14 cellular contexts compared by ENCODE assay signal in genomic region chr3:13673207-13673606, GRCh38.
A peak's percentile ranks its signal among the peaks of the same experiment; 100 is the strongest.
DNase-seq lines count a peak whose midpoint lies in the region; ATAC-seq and TF ChIP-seq lines count a peak whose summit lies in the region.
"Had no signal": no experiment of that assay in that cellular context is flagged by ENCODE, and none has a peak within 500 bp of the region (broad histone marks: within the 10 kb centered on the region; RNA-seq: fewer than 3 reads in every experiment).

No MANE protein-coding gene starts in this region.

- TF ChIP-seq CTCF in AG09319 (IDR thresholded peaks at IDR 0.05; ENCODE audit: low read depth, low read length) (peak; percentile 34), GM23338 (conservative IDR thresholded peaks at IDR 0.05; ENCODE audit: low read depth in 2 of 2) (peak; percentile 56 to 60), SU-DHL-6 (IDR thresholded peaks at IDR 0.05; ENCODE audit: insufficient read depth, low read length, poor library complexity, severe bottlenecking) (peak; percentile 30), foreskin keratinocyte (conservative IDR thresholded peaks at IDR 0.05) (peak; percentile 49), testis (IDR thresholded peaks at IDR 0.05) (peak in 1 of 3 experiments; percentile 11), gastrocnemius medialis (IDR thresholded peaks at IDR 0.05 in 4 of 5, conservative IDR thresholded peaks at IDR 0.05 in 1 of 5) (no peak)

- no peak overlapping the region for H3K27ac Mint-ChIP-seq in GM23338

- H3K9me2 ChIP-seq in GM23338 (ENCODE audit: insufficient read depth) = no peaks in the 10 kb centered on the region
- no peaks in the 10 kb centered on the region for H3K9me2 ChIP-seq in SU-DHL-6 (replicated peaks; ENCODE audit: insufficient read depth, low read length)

- H3K4me1 ChIP-seq in GM23338 (ENCODE audit: insufficient read depth) (no peaks in the 10 kb centered on the region), foreskin keratinocyte (no peaks in the 10 kb centered on the region), testis (no peaks in the 10 kb centered on the region), gastrocnemius medialis (no peaks in the 10 kb centered on the region)
- H3K4me1 ChIP-seq: BLaER1, colonic mucosa, left ventricle myocardium inferior had no signal

- H3K27me3 Mint-ChIP-seq in GM23338 (ENCODE audit: insufficient read depth, low read depth, poor library complexity) = peaks cover 4% of the 10 kb centered on the region

- no peak overlapping the region for H3K27ac ChIP-seq in GM23338 (ENCODE audit: low read depth)
- no peak overlapping the region for H3K27ac ChIP-seq in SU-DHL-6 (ENCODE audit: low read depth, low read length)
- no peak overlapping the region for H3K27ac ChIP-seq in foreskin keratinocyte
- H3K27ac ChIP-seq in testis = no peak overlapping the region
- H3K27ac ChIP-seq in gastrocnemius medialis = no peak overlapping the region
- H3K27ac ChIP-seq: BLaER1, colonic mucosa, left ventricle myocardium inferior had no signal

- no peak overlapping the region for H3K4me3 Mint-ChIP-seq in GM23338

- H3K4me2 ChIP-seq in GM23338 (no peak overlapping the region), SU-DHL-6 (ENCODE audit: low read depth, low read length, poor library complexity, severe bottlenecking) (no peak overlapping the region)
- H3K4me2 ChIP-seq: BLaER1 had no signal

- peaks cover 3% of the 10 kb centered on the region; the same call in 1 of the 3 replicates for H3K4me1 Mint-ChIP-seq in GM23338

- no peaks in the 10 kb centered on the region for H3K27me3 ChIP-seq in GM23338 (ENCODE audit: insufficient read depth)
- no peaks in the 10 kb centered on the region for H3K27me3 ChIP-seq in SU-DHL-6 (ENCODE audit: low read length)
- peaks cover 46% of the 10 kb centered on the region for H3K27me3 ChIP-seq in foreskin keratinocyte
- no peaks in the 10 kb centered on the region for H3K27me3 ChIP-seq in testis
- H3K27me3 ChIP-seq in gastrocnemius medialis = peaks cover 0 to 11% (median 5%) of the 10 kb centered on the region in 3 donors
- H3K27me3 ChIP-seq: BLaER1, colonic mucosa had no signal

- WGBS in testis, 2 donors = 90 to 96% methylated on average over 6 of the region's 6 CpGs

- H4K20me1 ChIP-seq in GM23338 (replicated peaks; ENCODE audit: insufficient read depth) (no peaks in the 10 kb centered on the region), SU-DHL-6 (ENCODE audit: low read depth, low read length) (no peaks in the 10 kb centered on the region)
- H4K20me1 ChIP-seq: BLaER1 had no signal

- no peaks in the 10 kb centered on the region for H3F3A ChIP-seq in GM23338 (replicated peaks; ENCODE audit: low read depth)
- H3F3A ChIP-seq in SU-DHL-6 (ENCODE audit: insufficient read depth) = no peaks in the 10 kb centered on the region

- H3K9me3 ChIP-seq in SU-DHL-6 (ENCODE audit: insufficient read depth, low read length) (no peaks in the 10 kb centered on the region), testis (no peaks in the 10 kb centered on the region), gastrocnemius medialis (no peaks in the 10 kb centered on the region)
- H3K9me3 ChIP-seq: BLaER1, colonic mucosa had no signal

- H3K36me3 ChIP-seq in GM23338 (ENCODE audit: insufficient read depth) = no peaks in the 10 kb centered on the region
- no peaks in the 10 kb centered on the region for H3K36me3 ChIP-seq in SU-DHL-6 (ENCODE audit: low read length)
- no peaks in the 10 kb centered on the region for H3K36me3 ChIP-seq in testis (ENCODE audit: low read depth, missing control alignments)
- no peaks in the 10 kb centered on the region for H3K36me3 ChIP-seq in gastrocnemius medialis
- H3K36me3 ChIP-seq: BLaER1, colonic mucosa, left ventricle myocardium inferior had no signal

- ATAC-seq in GM23338 (peak; percentile 75), foreskin keratinocyte (no peak), HG02840 (IDR thresholded peaks at IDR 0.05; ENCODE audit: low FRiP score, unreplicated experiment) (no peak), gastrocnemius medialis (no peak)

- intact Hi-C loops in testis (cut with DNase I; ENCODE audit: low total_unique reads) = no loop called here
- intact Hi-C loops in gastrocnemius medialis (cut with DNase I; ENCODE audit: low total_unique reads) = no loop called here

- H3K9me3 Mint-ChIP-seq in GM23338 = no peaks in the 10 kb centered on the region; the same call in 2 of the 3 replicates

- H3K4me3 ChIP-seq in GM23338 (no peak overlapping the region), SU-DHL-6 (ENCODE audit: insufficient read depth, low read length, poor library complexity, severe bottlenecking) (no peak overlapping the region), testis (no peak overlapping the region), gastrocnemius medialis (no peak overlapping the region)
- H3K4me3 ChIP-seq: BLaER1, colonic mucosa, left ventricle myocardium inferior had no signal

- no peak overlapping the region for H2AFZ ChIP-seq in GM23338
- H2AFZ ChIP-seq in SU-DHL-6 (ENCODE audit: low read depth, low read length, severe bottlenecking) = no peak overlapping the region

- no peak for TF ChIP-seq POLR2A in testis (IDR thresholded peaks at IDR 0.05)
- TF ChIP-seq POLR2A in gastrocnemius medialis (IDR thresholded peaks at IDR 0.05) = no peak

- H3K79me2 ChIP-seq in GM23338 (replicated peaks; ENCODE audit: insufficient read depth) (no peaks in the 10 kb centered on the region), SU-DHL-6 (ENCODE audit: insufficient read depth, low read length) (no peaks in the 10 kb centered on the region)

- DNase-seq in AG09319 (ENCODE audit: extremely low read depth, low read depth) = no peak
- DNase-seq in GM23338 (ENCODE audit: low spot score) = peak; percentile 65
- DNase-seq in foreskin keratinocyte = no peak
- DNase-seq in testis = no peak
- no peak for DNase-seq in gastrocnemius medialis
- no peak for DNase-seq in T-helper 2 cell
- DNase-seq: activated naive CD4-positive, alpha-beta T cell; colonic mucosa; left ventricle myocardium inferior; NCI-H1930; occipital lobe had no signal

- in situ Hi-C loops in gastrocnemius medialis (cut with MboI; ENCODE audit: low sequenced_read_pairs in 4 of 4) = no loop called here

- no peaks in the 10 kb centered on the region for H3K36me3 Mint-ChIP-seq in GM23338 (ENCODE audit: low read depth)

- H3K9ac ChIP-seq in SU-DHL-6 (ENCODE audit: low read length) = no peak overlapping the region
- H3K9ac ChIP-seq: BLaER1 had no signal

TF ChIP-seq in GM23338, 12 proteins besides CTCF, POLR2A, EP300 and RAD21 (continues in another document):
- no peak for TF ChIP-seq ZNF331 (CRISPR knock-in tag; IDR thresholded peaks at IDR 0.05; ENCODE audit: low read depth)
- no peak for TF ChIP-seq NANOG (IDR thresholded peaks at IDR 0.05; ENCODE audit: borderline replicate concordance)
- TF ChIP-seq ZNF462 (CRISPR knock-in tag; IDR thresholded peaks at IDR 0.05) = no peak
- no peak for TF ChIP-seq EZH2phosphoT487 (IDR thresholded peaks at IDR 0.05; ENCODE audit: unreplicated experiment)

Comparison
In these comparisons a context has a peak if more than half of its experiments do, and no peak if none do; other contexts are left out.
1. CTCF ChIP-seq: peak in AG09319 (single experiment), GM23338 (2 of 2), SU-DHL-6 (single experiment) and foreskin keratinocyte (single experiment); none in gastrocnemius medialis (0 of 5).